Comparison of ENCODE assay signal across 18 cellular contexts in genomic region chr7:43888983-43889945, GRCh38. TPM values are rescaled to one million over a fixed set of nuclear protein-coding genes. Genes with fewer than 3 reads are reported as not detected.
DNase-seq lines count a peak whose midpoint lies in the region; ATAC-seq and TF ChIP-seq lines count a peak whose summit lies in the region.
"Had no signal": no experiment of that assay in that cellular context is flagged by ENCODE, and none has a peak within 500 bp of the region (broad histone marks: within the 10 kb centered on the region; RNA-seq: fewer than 3 reads in every experiment).

No MANE protein-coding gene starts in this region.

- peaks cover 11% of the 10 kb centered on the region for H3K4me1 ChIP-seq in osteoblast (ENCODE audit: insufficient read depth, low read length)
- H3K4me1 ChIP-seq: ascending aorta had no signal

- H3K36me3 Mint-ChIP-seq in activated T-cell treated with anti-CD3 and anti-CD28 coated beads, Interleukin-2, amount 50 U/mL, for 4 hours (ENCODE audit: insufficient read depth): peaks cover 6% of the 10 kb centered on the region
- peaks cover 21% of the 10 kb centered on the region for H3K36me3 Mint-ChIP-seq in HFFc6 (ENCODE audit: low read depth)

- peak overlapping the region; percentile 62 for H3K27ac Mint-ChIP-seq in HFFc6
- H3K27ac Mint-ChIP-seq: immature natural killer cell; T-helper 2 cell treated with Interferon-gamma antibody and Interleukin-4, amounts not matched to agents 5 μg/mL and 100 μg/mL, for 36 hours had no signal

- no peak overlapping the region for H3K4me3 ChIP-seq in osteoblast (ENCODE audit: insufficient read depth, low read length)
- H3K4me3 ChIP-seq: ascending aorta, lung, psoas muscle had no signal

- H3K27ac ChIP-seq in cingulate gyrus (ENCODE audit: low read depth, low read length) (peak overlapping the region; percentile 39), osteoblast (ENCODE audit: low read depth, low read length) (peak overlapping the region; percentile 10)
- H3K27ac ChIP-seq: ascending aorta, psoas muscle had no signal

- H3K36me3 ChIP-seq in osteoblast (ENCODE audit: insufficient read depth, low read length): peaks cover 28% of the 10 kb centered on the region

- no peak overlapping the region for H2AFZ ChIP-seq in osteoblast (ENCODE audit: low read length)

- no peak overlapping the region for H3K4me2 ChIP-seq in osteoblast (ENCODE audit: insufficient read depth, low read length)

- no peak overlapping the region for H3K4me3 Mint-ChIP-seq in activated T-cell treated with anti-CD3 and anti-CD28 coated beads, Interleukin-2, amount 50 U/mL, for 4 hours
- peak overlapping the region; percentile 42 for H3K4me3 Mint-ChIP-seq in HFFc6
- H3K4me3 Mint-ChIP-seq: immature natural killer cell; T-helper 2 cell treated with Interferon-gamma antibody and Interleukin-4, amounts not matched to agents 5 μg/mL and 100 μg/mL, for 36 hours had no signal

- peaks cover 31% of the 10 kb centered on the region for H3K4me1 Mint-ChIP-seq in activated T-cell treated with anti-CD3 and anti-CD28 coated beads, Interleukin-2, amount 50 U/mL, for 4 hours (ENCODE audit: low read depth)
- peaks cover 47% of the 10 kb centered on the region for H3K4me1 Mint-ChIP-seq in HFFc6 (ENCODE audit: low read depth)

- peak; percentile 80 to 83 for ATAC-seq in activated T-cell treated with anti-CD3 and anti-CD28 coated beads, Interleukin-2, amount 50 U/mL, for 4 hours
- no peak for ATAC-seq in HG03460 (IDR thresholded peaks at IDR 0.05; ENCODE audit: unreplicated experiment)
- ATAC-seq: naive thymus-derived CD4-positive, alpha-beta T cell; Right ventricle myocardium inferior had no signal

- peaks cover 88% of the 10 kb centered on the region for H3K79me2 ChIP-seq in osteoblast (ENCODE audit: insufficient read depth, low read length)

- H3K9me3 ChIP-seq in osteoblast (ENCODE audit: low read depth, low read length): no peaks in the 10 kb centered on the region
- H3K9me3 ChIP-seq: ascending aorta, psoas muscle had no signal

- DNase-seq in activated T-cell treated with anti-CD3 and anti-CD28 coated beads, Interleukin-2, amount 50 U/mL, for 4 hours: no peak
- DNase-seq in activated T-cell treated with anti-CD3 and anti-CD28 coated beads for 4 hours (no peak), HFFc6 (no peak), osteoblast (ENCODE audit: insufficient read length, low spot score, missing footprints) (no peak), NCI-H510A (lab: John Stamatoyannopoulos, UW) (no peak)
- no peak for DNase-seq in stimulated activated CD8-positive, alpha-beta memory T cell treated with anti-CD3 and anti-CD28 coated beads, Interleukin-4, amount 100 ng/mL, for 48 hours
- DNase-seq: activated CD4-positive, alpha-beta T cell treated with anti-CD3 and anti-CD28 coated beads for 1 hour; immature natural killer cell; naive thymus-derived CD4-positive, alpha-beta T cell; NCI-H2171 treated with DMSO at 0.1 percent for 48 hours; NK-92 treated with Interleukin-12 subunit alpha and Interleukin-12 subunit beta, amount 100 ng/mL, for 24 hours; psoas muscle had no signal

- H4K20me1 ChIP-seq in osteoblast (ENCODE audit: insufficient read depth, low read length): peaks cover 37% of the 10 kb centered on the region

- H3K27me3 ChIP-seq in osteoblast (ENCODE audit: insufficient read depth, low read length): no peaks in the 10 kb centered on the region
- H3K27me3 ChIP-seq: ascending aorta had no signal

- TF ChIP-seq CTCF in HFFc6 (IDR thresholded peaks at IDR 0.05): no peak
- TF ChIP-seq CTCF in osteoblast (IDR thresholded peaks at IDR 0.05; ENCODE audit: extremely low read depth, low read depth, low read length): no peak

- H3K9me3 Mint-ChIP-seq in activated T-cell treated with anti-CD3 and anti-CD28 coated beads, Interleukin-2, amount 50 U/mL, for 4 hours: no peaks in the 10 kb centered on the region
- no peaks in the 10 kb centered on the region for H3K9me3 Mint-ChIP-seq in HFFc6
- H3K9me3 Mint-ChIP-seq: T-helper 2 cell treated with Interferon-gamma antibody and Interleukin-4, amounts not matched to agents 5 μg/mL and 100 μg/mL, for 36 hours had no signal

- H3K27me3 Mint-ChIP-seq in activated T-cell treated with anti-CD3 and anti-CD28 coated beads, Interleukin-2, amount 50 U/mL, for 4 hours (ENCODE audit: low read depth): no peaks in the 10 kb centered on the region
- H3K27me3 Mint-ChIP-seq in HFFc6 (ENCODE audit: insufficient read depth): peaks cover 1% of the 10 kb centered on the region
- H3K27me3 Mint-ChIP-seq: naive thymus-derived CD4-positive, alpha-beta T cell had no signal

RNA-seq across cellular contexts. Expression of gene URGCP, which starts 17.1 kb away (rescaled TPM):
- total RNA-seq in activated T-cell treated with anti-CD3 and anti-CD28 coated beads, Interleukin-2, amount 50 U/mL, for 4 hours: 10 to 100 TPM; 31.7 to 32.6 (median 32.5) TPM
- total RNA-seq in HFFc6 (2021; fragmentation: NEBNext Ultra II Directional; extraction: Animal tissue kit (Norgen Biotek cat#: 25700)): 10 to 100 TPM; 41.4 to 53.2 (median 43.2) TPM
- 28.9 and 30.4 TPM in 2 replicates for total RNA-seq in osteoblast

RNA-seq across cellular contexts. Expression of gene MRPS24, which starts 19.9 kb away (rescaled TPM):
- total RNA-seq in activated T-cell treated with anti-CD3 and anti-CD28 coated beads, Interleukin-2, amount 50 U/mL, for 4 hours: 100 to 1,000 TPM; 158 to 193 (median 184) TPM
- total RNA-seq in HFFc6 (2021; fragmentation: NEBNext Ultra II Directional; extraction: Animal tissue kit (Norgen Biotek cat#: 25700)): 100 to 1,000 TPM; 158 to 211 (median 199) TPM
- total RNA-seq in osteoblast: 69.0 and 93.7 TPM in 2 replicates

RNA-seq across cellular contexts. Expression of gene UBE2D4, which starts 37.0 kb away (rescaled TPM):
- total RNA-seq in activated T-cell treated with anti-CD3 and anti-CD28 coated beads, Interleukin-2, amount 50 U/mL, for 4 hours: 10 to 100 TPM; 20.9 to 25.8 (median 22.7) TPM
- total RNA-seq in HFFc6 (2021; fragmentation: NEBNext Ultra II Directional; extraction: Animal tissue kit (Norgen Biotek cat#: 25700)): 10 to 100 TPM; 12.6 to 15.7 (median 14.4) TPM
- 19.2 and 22.1 TPM in 2 replicates for total RNA-seq in osteoblast
